In genomic region chr1:203682401-203683383, GRCh38 we compare ENCODE assay signal across 9 cellular contexts. TPM values are rescaled to one million over a fixed set of nuclear protein-coding genes. Genes with fewer than 3 reads are reported as not detected.
A peak's percentile ranks its signal among the peaks of the same experiment; 100 is the strongest.
DNase-seq lines count a peak whose midpoint lies in the region; ATAC-seq and TF ChIP-seq lines count a peak whose summit lies in the region.
"Had no signal": no experiment of that assay in that cellular context is flagged by ENCODE, and none has a peak within 500 bp of the region (broad histone marks: within the 10 kb centered on the region; RNA-seq: fewer than 3 reads in every experiment).

No MANE protein-coding gene starts in this region.

- H3K27me3 ChIP-seq in GM23338 (ENCODE audit: insufficient read depth) (no peaks in the 10 kb centered on the region), mesenchymal stem cell (ENCODE audit: control insufficient read depth in 1 of 2, insufficient read depth in 1 of 2, low read length in 2 of 2) (no peaks in the 10 kb centered on the region)

- H3K27me3 Mint-ChIP-seq in GM23338 (ENCODE audit: insufficient read depth, low read depth, poor library complexity) = peaks cover 2% of the 10 kb centered on the region

- H3K36me3 ChIP-seq in GM23338 (ENCODE audit: insufficient read depth) (no peaks in the 10 kb centered on the region), mesenchymal stem cell (ENCODE audit: control insufficient read depth in 1 of 2, insufficient read depth in 2 of 2, low read depth in 1 of 2, low read length in 2 of 2) (peaks cover 15 to 76% of the 10 kb centered on the region in 2 experiments)

- peaks cover 6% of the 10 kb centered on the region; the same call in 1 of the 3 replicates for H3K36me3 Mint-ChIP-seq in GM23338 (ENCODE audit: low read depth)

- no peak for TF ChIP-seq CTCF in GM23338 (conservative IDR thresholded peaks at IDR 0.05; ENCODE audit: low read depth in 2 of 2)

- no peak overlapping the region for H2BK120ac ChIP-seq in mesenchymal stem cell (ENCODE audit: low read depth, low read length)

- DNase-seq in GM23338 (ENCODE audit: low spot score) (peak; percentile 71), T follicular helper cell (ENCODE audit: low read depth) (peak; percentile 69), NCI-H345 treated with DMSO at 0.1 percent for 48 hours (lab: John Stamatoyannopoulos, UW; ENCODE audit: unreplicated experiment) (no peak), islet precursor cell (no peak), mesenchymal stem cell (no peak)
- peak; percentile 88 for DNase-seq in central memory CD4-positive, alpha-beta T cell
- DNase-seq in stimulated activated CD4-positive, alpha-beta T cell treated with anti-CD3 and anti-CD28 coated beads, Interleukin-15, amount 100 ng/mL, for 24 hours = peak; percentile 52
- DNase-seq: NCI-H446 treated with DMSO at 0.1 percent for 48 hours had no signal

- H3K4me1 Mint-ChIP-seq in GM23338 = peaks cover 12% of the 10 kb centered on the region

- no peak overlapping the region for H3K23ac ChIP-seq in mesenchymal stem cell (ENCODE audit: low read length in 2 of 2)

- H3K27ac ChIP-seq in GM23338 (ENCODE audit: low read depth) = no peak overlapping the region
- no peak overlapping the region for H3K27ac ChIP-seq in mesenchymal stem cell (ENCODE audit: low read length, poor library complexity, severe bottlenecking)

- peaks cover 12% of the 10 kb centered on the region for H3K4me1 ChIP-seq in GM23338 (ENCODE audit: insufficient read depth)
- no peaks in the 10 kb centered on the region for H3K4me1 ChIP-seq in mesenchymal stem cell (ENCODE audit: control insufficient read depth, insufficient read depth, low read depth, low read length)

- H3K4me3 ChIP-seq in GM23338 (no peak overlapping the region), mesenchymal stem cell (ENCODE audit: insufficient read depth in 1 of 2, low read depth in 1 of 2, low read length in 2 of 2) (no peak overlapping the region)

- no peak overlapping the region for H3K18ac ChIP-seq in mesenchymal stem cell (ENCODE audit: low read depth in 1 of 2, low read length in 2 of 2)

- no peak overlapping the region for H2BK5ac ChIP-seq in mesenchymal stem cell (ENCODE audit: low read depth, low read length, poor library complexity, severe bottlenecking)

- H3F3A ChIP-seq in GM23338 (replicated peaks; ENCODE audit: low read depth) = no peaks in the 10 kb centered on the region

- no peaks in the 10 kb centered on the region for H3K9me3 Mint-ChIP-seq in GM23338

- no peak overlapping the region for H4K91ac ChIP-seq in mesenchymal stem cell (ENCODE audit: low read length)

- H3K79me1 ChIP-seq in mesenchymal stem cell (replicated peaks; ENCODE audit: low read length, poor library complexity, severe bottlenecking) = peaks cover 24% of the 10 kb centered on the region

- no peak overlapping the region for H3K4ac ChIP-seq in mesenchymal stem cell (ENCODE audit: low read depth in 1 of 2, low read length in 2 of 2)

- no peak overlapping the region for H2BK15ac ChIP-seq in mesenchymal stem cell (ENCODE audit: low read depth, poor library complexity, severe bottlenecking)

- ATAC-seq in GM23338 (peak; percentile 24; the same call in 1 of the 3 replicates), HG02588 (IDR thresholded peaks at IDR 0.05; ENCODE audit: unreplicated experiment) (no peak)

- H3K14ac ChIP-seq in mesenchymal stem cell (ENCODE audit: low read length in 2 of 2) = no peak overlapping the region

- WGBS in mesenchymal stem cell = 93% methylated on average over 15 of the region's 20 CpGs

- H2AFZ ChIP-seq in GM23338 = no peak overlapping the region
- H2AFZ ChIP-seq in mesenchymal stem cell (ENCODE audit: low read depth, low read length) = no peak overlapping the region

- no peak overlapping the region for H3K27ac Mint-ChIP-seq in GM23338

- peak overlapping the region; percentile 61 for H3K4me3 Mint-ChIP-seq in GM23338

- H4K20me1 ChIP-seq in GM23338 (replicated peaks; ENCODE audit: insufficient read depth) = no peaks in the 10 kb centered on the region

- no peaks in the 10 kb centered on the region for H3K9me3 ChIP-seq in mesenchymal stem cell (ENCODE audit: control insufficient read depth, low read length)

- no peak overlapping the region for H4K8ac ChIP-seq in mesenchymal stem cell (ENCODE audit: low read length)

- H3K79me2 ChIP-seq in GM23338 (replicated peaks; ENCODE audit: insufficient read depth) = no peaks in the 10 kb centered on the region

- no peak overlapping the region for H2BK12ac ChIP-seq in mesenchymal stem cell (ENCODE audit: low read length in 2 of 2)

- H3K4me2 ChIP-seq in GM23338 (no peak overlapping the region; the same call in 1 of the 2 replicates), mesenchymal stem cell (ENCODE audit: low read length, poor library complexity, severe bottlenecking) (no peak overlapping the region)

- H3K9me2 ChIP-seq in GM23338 (ENCODE audit: insufficient read depth) = no peaks in the 10 kb centered on the region

- H3K9ac ChIP-seq in mesenchymal stem cell (ENCODE audit: low read length) = no peak overlapping the region

- H2AK5ac ChIP-seq in mesenchymal stem cell (ENCODE audit: low read length, severe bottlenecking) = no peak overlapping the region

TF ChIP-seq in GM23338, 12 proteins besides CTCF, POLR2A, EP300 and RAD21:
- peak; percentile 66; the same call in 1 of the 2 replicates for TF ChIP-seq CREB1 (CRISPR knock-in tag; IDR thresholded peaks at IDR 0.05; ENCODE audit: low read depth)
- no peak for TF ChIP-seq ZNF462 (CRISPR knock-in tag; IDR thresholded peaks at IDR 0.05)
- 0 out of 2 replicates have a peak, but pooled peaks have one; percentile 18 for TF ChIP-seq ETS1 (IDR thresholded peaks at IDR 0.05)

RNA-seq across cellular contexts. Expression of gene ATP2B4, which starts 56.1 kb away (rescaled TPM):
- total RNA-seq in GM23338 (2014; rRNA removed; shearing (Covaris generic)) = 14.6 and 15.8 TPM in 2 replicates
- polyA plus RNA-seq in GM23338 (2016; fragmentation: Nextera tagmentation; extraction: Ambion mirVana) = 4.3 and 5.5 TPM in 2 replicates
- polyA plus RNA-seq in mesenchymal stem cell (2013, experiment 1 of 2) = 58.0 TPM
- 58.7 TPM for polyA plus RNA-seq in mesenchymal stem cell (2013, experiment 2 of 2)

Comparison
In these comparisons a context has a peak if more than half of its experiments do, and no peak if none do; other contexts are left out.
1. DNase-seq: peak in GM23338 (single experiment), T follicular helper cell (single experiment), central memory CD4-positive, alpha-beta T cell (single experiment) and stimulated activated CD4-positive, alpha-beta T cell treated with anti-CD3 and anti-CD28 coated beads, Interleukin-15, amount 100 ng/mL, for 24 hours (single experiment); none in NCI-H345 treated with DMSO at 0.1 percent for 48 hours (single experiment), islet precursor cell (single experiment) and mesenchymal stem cell (single experiment).